ENCODE assay signal across 10 cellular contexts in the genomic region with DNA sequence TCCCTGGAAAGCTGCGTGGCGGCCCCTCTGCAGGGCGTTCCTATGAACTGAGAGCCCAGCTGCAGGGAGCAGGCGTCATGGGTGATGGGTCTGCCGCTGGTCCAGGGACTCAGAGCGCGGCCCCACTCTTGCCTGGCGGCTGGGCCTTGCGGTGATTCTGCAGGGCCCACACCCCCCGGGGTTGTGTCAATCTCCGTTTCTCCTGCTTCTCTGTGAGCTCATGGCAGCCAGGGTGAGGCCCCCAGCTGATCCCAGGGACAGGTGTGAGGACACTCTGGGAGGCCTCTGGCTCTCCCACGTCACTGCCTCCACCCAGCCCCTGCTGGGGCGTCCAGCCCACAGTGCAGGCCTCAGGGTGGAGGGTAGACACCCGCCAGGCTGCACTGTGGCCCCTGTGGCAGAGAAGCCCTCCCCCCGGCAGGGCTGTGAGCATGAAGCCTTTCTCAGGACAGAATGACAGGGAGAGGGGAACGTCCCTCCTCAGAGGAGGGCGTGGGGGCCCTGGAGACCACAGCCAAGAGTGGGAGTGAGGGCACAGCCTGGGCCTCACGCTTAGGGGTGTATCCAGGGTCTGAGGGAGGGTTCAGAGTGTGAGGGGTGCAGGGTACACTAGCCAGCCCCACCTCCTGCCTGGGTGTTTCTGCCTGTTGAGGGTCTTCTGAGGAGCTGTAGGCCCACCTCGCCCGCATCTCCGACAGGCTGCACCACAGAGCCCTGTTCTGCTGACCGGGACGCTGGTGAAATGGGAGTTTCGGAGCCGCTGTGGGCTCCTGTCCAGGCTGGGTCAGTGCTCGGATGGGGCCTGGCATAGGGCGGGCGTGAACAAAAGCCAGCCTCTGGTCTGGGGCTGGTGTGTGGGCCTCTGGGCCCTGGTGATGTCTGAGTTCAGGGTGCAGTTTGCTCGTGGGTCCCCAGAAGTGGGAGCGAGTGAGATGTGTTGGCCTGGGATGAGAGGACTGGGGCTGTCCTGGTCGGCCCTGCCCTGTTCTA. TPM values are rescaled to one million over a fixed set of nuclear protein-coding genes. Genes with fewer than 3 reads are reported as not detected.
DNase-seq lines count a peak whose midpoint lies in the region; ATAC-seq and TF ChIP-seq lines count a peak whose summit lies in the region.
"Had no signal": no experiment of that assay in that cellular context is flagged by ENCODE, and none has a peak within 500 bp of the region (broad histone marks: within the 10 kb centered on the region; RNA-seq: fewer than 3 reads in every experiment).

No MANE protein-coding gene starts in this region.

- H3K9ac ChIP-seq in HCT116 (ENCODE audit: low read length) (no peak overlapping the region), neuronal stem cell (ENCODE audit: low read depth, low read length, poor library complexity) (no peak overlapping the region)

- peak overlapping the region; percentile 10 for H2BK12ac ChIP-seq in neuronal stem cell (ENCODE audit: low read length)

- no peak overlapping the region for H2AK5ac ChIP-seq in neuronal stem cell (ENCODE audit: low read depth, low read length)

- H3K27ac ChIP-seq in HCT116 (ENCODE audit: low read depth, low read length) (no peak overlapping the region; the same call in 1 of the 2 replicates), ascending aorta (peak overlapping the region; percentile 45 to 49), neuronal stem cell (replicated peaks; ENCODE audit: low read length) (no peak overlapping the region)

- H3K4me3 ChIP-seq in HCT116 (replicated peaks in 1 of 2; ENCODE audit: low read depth in 1 of 2, low read length in 2 of 2) (no peak overlapping the region), ascending aorta (no peak overlapping the region), neuronal stem cell (ENCODE audit: low read length in 2 of 2) (no peak overlapping the region)

- no peaks in the 10 kb centered on the region for H3K4me1 ChIP-seq in HCT116 (ENCODE audit: control insufficient read depth in 1 of 2, insufficient read depth in 2 of 2, low read length in 2 of 2)
- H3K4me1 ChIP-seq in ascending aorta, result peaks cover 3 to 10% of the 10 kb centered on the region in 2 donors
- no peaks in the 10 kb centered on the region for H3K4me1 ChIP-seq in neuronal stem cell (ENCODE audit: control insufficient read depth in 2 of 2, insufficient read depth in 1 of 2, low read depth in 1 of 2, low read length in 2 of 2)

- POLR2A ChIA-PET in HCT116 (lab: Charles Lee), result no interaction called here

- H3K23ac ChIP-seq in neuronal stem cell (ENCODE audit: low read depth, low read length, poor library complexity), result peak overlapping the region; percentile 43

- ATAC-seq in HCT116 (peak; percentile 29), natural killer cell (no peak)

- no TSS peak for BruUV-seq in HCT116 (replicated peaks; lab: Mats Ljungman, UMichigan)

- no peaks in the 10 kb centered on the region for H3K9me2 ChIP-seq in HCT116 (ENCODE audit: insufficient read depth)

- H2BK15ac ChIP-seq in neuronal stem cell (ENCODE audit: low read length), result no peak overlapping the region

- H3K27ac Mint-ChIP-seq in natural killer cell, result no peak overlapping the region
- H3K27ac Mint-ChIP-seq: activated CD4-positive, alpha-beta T cell treated with anti-CD3 and anti-CD28 coated beads, Interleukin-2, amount 10 ng/mL, durations not matched to agents 7 days and 5 days; CD4-positive, CD25-positive, alpha-beta regulatory T cell; IgD-negative memory B cell; nephron had no signal

- H3K4me2 ChIP-seq in HCT116 (ENCODE audit: low read length), result no peak overlapping the region
- H3K4me2 ChIP-seq in neuronal stem cell (ENCODE audit: insufficient read depth, low read length, poor library complexity, severe bottlenecking), result no peak overlapping the region

- H3K36me3 ChIP-seq in HCT116 (ENCODE audit: control insufficient read depth in 1 of 2, insufficient read depth in 2 of 2, low read length in 2 of 2), result peaks cover 6 to 23% of the 10 kb centered on the region in 2 experiments; a peak in 3 of 4 replicates
- H3K36me3 ChIP-seq in ascending aorta, result peaks cover 23 to 30% of the 10 kb centered on the region in 2 donors
- peaks cover 41 to 66% of the 10 kb centered on the region in 2 donors for H3K36me3 ChIP-seq in neuronal stem cell (replicated peaks in 1 of 2; ENCODE audit: control insufficient read depth in 2 of 2, insufficient read depth in 2 of 2, low read length in 2 of 2)

- H2AFZ ChIP-seq in HCT116 (ENCODE audit: low read depth, low read length, poor library complexity, severe bottlenecking) (no peak overlapping the region), neuronal stem cell (ENCODE audit: low read length) (no peak overlapping the region)

- peaks cover 20% of the 10 kb centered on the region; the same call in 1 of the 2 replicates for H3K79me2 ChIP-seq in HCT116 (ENCODE audit: insufficient read depth, low read length)

- TF ChIP-seq POLR2A in HCT116 (IDR thresholded peaks at IDR 0.05; ENCODE audit: borderline replicate concordance, extremely low read depth, insufficient read depth, insufficient read length), result no peak

- peaks cover 30% of the 10 kb centered on the region for H3K79me1 ChIP-seq in neuronal stem cell (ENCODE audit: low read depth, low read length)

- no peaks in the 10 kb centered on the region for H3K27me3 Mint-ChIP-seq in natural killer cell (ENCODE audit: low read depth in 2 of 2)
- H3K27me3 Mint-ChIP-seq: activated CD4-positive, alpha-beta T cell treated with anti-CD3 and anti-CD28 coated beads, Interleukin-2, amount 10 ng/mL, durations not matched to agents 7 days and 5 days; CD4-positive, CD25-positive, alpha-beta regulatory T cell; IgD-negative memory B cell had no signal

- no peak overlapping the region for H3K14ac ChIP-seq in neuronal stem cell (ENCODE audit: low read length)

- no peaks in the 10 kb centered on the region for H3K27me3 ChIP-seq in HCT116 (ENCODE audit: insufficient read depth, low read length)
- H3K27me3 ChIP-seq in ascending aorta, result no peaks in the 10 kb centered on the region
- no peaks in the 10 kb centered on the region for H3K27me3 ChIP-seq in neuronal stem cell (ENCODE audit: control insufficient read depth in 3 of 3, insufficient read depth in 3 of 3, low read depth in 1 of 3, low read length in 3 of 3)

- H4K8ac ChIP-seq in neuronal stem cell (ENCODE audit: low read depth, low read length), result no peak overlapping the region

- no peaks in the 10 kb centered on the region for H3K36me3 Mint-ChIP-seq in natural killer cell

- no peaks in the 10 kb centered on the region for H3K9me3 Mint-ChIP-seq in natural killer cell
- H3K9me3 Mint-ChIP-seq: activated CD4-positive, alpha-beta T cell treated with anti-CD3 and anti-CD28 coated beads, Interleukin-2, amount 10 ng/mL, durations not matched to agents 7 days and 5 days; CD4-positive, CD25-positive, alpha-beta regulatory T cell; IgD-negative memory B cell; nephron had no signal

- peak overlapping the region; percentile 64 for H3K18ac ChIP-seq in neuronal stem cell (ENCODE audit: low read length)

- intact Hi-C loops in HCT116 (cut with micrococcal nuclease), result no loop called here
- intact Hi-C loops in ascending aorta (cut with DNase I), result loop anchor here (1.0 to 2.0 kb wide), 4 partner anchors 21 to 79 kb away; a partner anchor contains a TSS
- intact Hi-C loops in natural killer cell (cut with micrococcal nuclease), result loop anchor here (1.0 kb wide), 1 partner anchor 42 kb away; no protein-coding TSS in a partner anchor

- CTCF ChIA-PET in HCT116 (lab: Charles Lee), result interaction anchor here (0.7 to 1.4 kb wide), 3 partner anchors 9 to 80 kb away, joined by 4 to 9 read pairs (median 4); no protein-coding TSS in a partner anchor

- H4K20me1 ChIP-seq in HCT116 (ENCODE audit: insufficient read depth), result no peaks in the 10 kb centered on the region

- no peaks in the 10 kb centered on the region for H3K4me1 Mint-ChIP-seq in natural killer cell
- H3K4me1 Mint-ChIP-seq: activated CD4-positive, alpha-beta T cell treated with anti-CD3 and anti-CD28 coated beads, Interleukin-2, amount 10 ng/mL, durations not matched to agents 7 days and 5 days; nephron had no signal

- H3K9me3 ChIP-seq in HCT116 (ENCODE audit: control insufficient read depth in 1 of 2, insufficient read depth in 1 of 2, low read depth in 1 of 2, low read length in 2 of 2), result no peaks in the 10 kb centered on the region
- H3K9me3 ChIP-seq in ascending aorta, result no peaks in the 10 kb centered on the region
- peaks cover 0 to 2% of the 10 kb centered on the region in 2 donors for H3K9me3 ChIP-seq in neuronal stem cell (replicated peaks in 1 of 2; ENCODE audit: control insufficient read depth in 2 of 2, insufficient read depth in 1 of 2, low read depth in 1 of 2, low read length in 2 of 2)

- DNase-seq in HCT116 (ENCODE audit: low read depth, low spot score) (no peak), ascending aorta (ENCODE audit: low spot score in 2 of 2) (no peak), neuronal stem cell (ENCODE audit: low spot score) (no peak), natural killer cell (no peak), NCI-H128 (lab: John Stamatoyannopoulos, UW; ENCODE audit: unreplicated experiment) (no peak), NCI-H510A treated with DMSO at 0.1 percent for 48 hours (lab: John Stamatoyannopoulos, UW) (no peak)

- H4K91ac ChIP-seq in neuronal stem cell (ENCODE audit: low read depth, low read length, poor library complexity), result no peak overlapping the region

- no CpG with 5 or more reads among the region's 31 CpGs for WGBS in neuronal stem cell (ENCODE audit: extremely low coverage in 2 of 2, insufficient read length in 2 of 2, insufficient replicate concordance in 1 of 2), 2 donors

- H3K4ac ChIP-seq in neuronal stem cell (ENCODE audit: low read length), result no peak overlapping the region

- RAD21 ChIA-PET in HCT116 (lab: Charles Lee; ENCODE audit: low non-redundant PET in 1 of 2, low total read pairs in 2 of 2, uncharacterized antibody in 2 of 2, unreplicated experiment in 2 of 2), result no interaction called here

- H3K4me3 Mint-ChIP-seq in natural killer cell, result no peak overlapping the region
- H3K4me3 Mint-ChIP-seq: activated CD4-positive, alpha-beta T cell treated with anti-CD3 and anti-CD28 coated beads, Interleukin-2, amount 10 ng/mL, durations not matched to agents 7 days and 5 days; CD4-positive, CD25-positive, alpha-beta regulatory T cell; IgD-negative memory B cell; nephron had no signal

- no peak overlapping the region for H2BK120ac ChIP-seq in neuronal stem cell (ENCODE audit: low read depth, low read length)

- TF ChIP-seq RAD21 in HCT116 (IDR thresholded peaks at IDR 0.05; ENCODE audit: low read depth), result no peak

- TF ChIP-seq CTCF in HCT116 (IDR thresholded peaks at IDR 0.05 in 2 of 3, conservative IDR thresholded peaks at IDR 0.05 in 1 of 3; ENCODE audit: borderline replicate concordance in 1 of 3, insufficient read depth in 1 of 3, low read depth in 2 of 3, low read length in 2 of 3) (no peak), ascending aorta (IDR thresholded peaks at IDR 0.05) (no peak), natural killer cell (IDR thresholded peaks at IDR 0.05) (no peak)

- H2BK5ac ChIP-seq in neuronal stem cell (ENCODE audit: low read length), result no peak overlapping the region

RNA-seq across cellular contexts. Expression of a gene that starts 26.7 kb away (rescaled TPM):
- total RNA-seq in HCT116 (2021; ENCODE audit: unreplicated experiment) (31.1 TPM), ascending aorta (665 TPM), natural killer cell (1 to 10 TPM; 1.7 to 4.6 (median 2.0) TPM)
- 37.8 and 43.3 TPM in 2 replicates for polyA plus RNA-seq in HCT116 (2012)
- 16.9 TPM for polyA plus RNA-seq in neuronal stem cell (2013, experiment 1 of 2)
- polyA plus RNA-seq in neuronal stem cell (2013, experiment 2 of 2), result 15.2 TPM

RNA-seq across cellular contexts. Expression of a gene that starts 28.3 kb away (rescaled TPM):
- total RNA-seq in HCT116 (2021; ENCODE audit: unreplicated experiment) (229 TPM), ascending aorta (118 TPM), natural killer cell (100 to 1,000 TPM; 104 to 125 (median 112) TPM)
- 132 and 135 TPM in 2 replicates for polyA plus RNA-seq in HCT116 (2012)
- polyA plus RNA-seq in neuronal stem cell (2013, experiment 1 of 2), result 199 TPM
- 194 TPM for polyA plus RNA-seq in neuronal stem cell (2013, experiment 2 of 2)

RNA-seq across cellular contexts. Expression of a gene that starts 38.7 kb away (rescaled TPM):
- 260 TPM for total RNA-seq in HCT116 (2021; ENCODE audit: unreplicated experiment)
- 613 and 656 TPM in 2 replicates for polyA plus RNA-seq in HCT116 (2012)
- 106 TPM for total RNA-seq in ascending aorta
- 98.0 TPM for polyA plus RNA-seq in neuronal stem cell (2013, experiment 1 of 2)
- polyA plus RNA-seq in neuronal stem cell (2013, experiment 2 of 2), result 93.7 TPM
- total RNA-seq in natural killer cell, result 100 to 1,000 TPM; 276 to 334 (median 290) TPM

RNA-seq across cellular contexts. Expression of a gene that starts 43.1 kb away (rescaled TPM):
- total RNA-seq in HCT116 (2021; ENCODE audit: unreplicated experiment) (40.4 TPM), ascending aorta (12.7 TPM), natural killer cell (100 to 1,000 TPM in 2 of 3 donors, 10 to 100 TPM in 1; 70.0 to 233 (median 112) TPM)
- polyA plus RNA-seq in HCT116 (2012), result 30.8 and 33.5 TPM in 2 replicates
- 13.4 TPM for polyA plus RNA-seq in neuronal stem cell (2013, experiment 1 of 2)
- 11.7 TPM for polyA plus RNA-seq in neuronal stem cell (2013, experiment 2 of 2)

RNA-seq across cellular contexts. Expression of a gene that starts 49.6 kb away (rescaled TPM):
- 3.8 TPM for total RNA-seq in HCT116 (2021; ENCODE audit: unreplicated experiment)
- 0.05 and 0.15 TPM in 2 replicates for polyA plus RNA-seq in HCT116 (2012)
- not detected for total RNA-seq in ascending aorta
- polyA plus RNA-seq in neuronal stem cell (2013, experiment 1 of 2), result 0.21 TPM
- 0.21 TPM for polyA plus RNA-seq in neuronal stem cell (2013, experiment 2 of 2)
- total RNA-seq in natural killer cell, result 1 to 10 TPM in 2 of 3 donors, under 1 TPM in 1; 0.23 to 1.9 (median 1.8) TPM

Comparison
In these comparisons a context has a peak if more than half of its experiments do, and no peak if none do; other contexts are left out.
1. H3K27ac ChIP-seq: peak in ascending aorta (2 of 2); none in HCT116 (single experiment) and neuronal stem cell (single experiment).
2. RNA of a gene that starts 26.7 kb away (total RNA-seq): 665 TPM in ascending aorta (single experiment); 31.1 TPM in HCT116 (single experiment) and 1.7 to 4.6 TPM in natural killer cell; every median in the first group is over 10 times any median in the second.